In genomic region chr3:48656061-48656840, GRCh38 we compare ENCODE assay signal across 8 cellular contexts. TPM values are rescaled to one million over a fixed set of nuclear protein-coding genes. Genes with fewer than 3 reads are reported as not detected.
DNase-seq lines count a peak whose midpoint lies in the region; ATAC-seq and TF ChIP-seq lines count a peak whose summit lies in the region.

No MANE protein-coding gene starts in this region.

- no peaks in the 10 kb centered on the region for H3K9me3 ChIP-seq in esophagus (ENCODE audit: control insufficient read depth in 2 of 2, insufficient read depth in 1 of 2, low read depth in 1 of 2, low read length in 1 of 2)
- H3K9me3 ChIP-seq in muscle layer of duodenum (ENCODE audit: control insufficient read depth in 1 of 2, low read length in 2 of 2) = no peaks in the 10 kb centered on the region

- H2AFZ ChIP-seq in ACC112 (ENCODE audit: low read length, unreplicated experiment) = peak overlapping the region; percentile 48

- 0 out of 2 replicates have a peak, but pooled peaks have one; percentile 16 for TF ChIP-seq CTCF in LNCAP (IDR thresholded peaks at IDR 0.05)

- H3K27ac ChIP-seq in ACC112 (ENCODE audit: low read depth, low read length) (no peak overlapping the region), esophagus (ENCODE audit: low read depth in 2 of 2, low read length in 1 of 2) (peak overlapping the region; percentile 35 to 62), muscle layer of duodenum (ENCODE audit: low read length) (no peak overlapping the region)

- H3K4me1 ChIP-seq in ACC112 (ENCODE audit: control insufficient read depth, insufficient read depth, low read length, unreplicated experiment) = peaks cover 5% of the 10 kb centered on the region
- H3K4me1 ChIP-seq in esophagus (ENCODE audit: control insufficient read depth in 2 of 2, insufficient read depth in 2 of 2, low read length in 1 of 2) = peaks cover 6 to 14% of the 10 kb centered on the region in 2 donors
- H3K4me1 ChIP-seq in muscle layer of duodenum (ENCODE audit: control insufficient read depth in 1 of 2, insufficient read depth in 2 of 2, low read length in 2 of 2) = peaks cover 0 to 17% of the 10 kb centered on the region in 2 donors

- H3K79me2 ChIP-seq in ACC112 (ENCODE audit: control insufficient read depth, insufficient read depth, low read length, unreplicated experiment) = no peaks in the 10 kb centered on the region

- H3K4me3 ChIP-seq in ACC112 (ENCODE audit: low read depth, low read length) (peak overlapping the region; percentile 76), esophagus (ENCODE audit: low read depth in 1 of 2, low read length in 2 of 2) (peak overlapping the region; percentile 52 to 55), muscle layer of duodenum (ENCODE audit: low read depth in 1 of 2, low read length in 2 of 2) (peak overlapping the region; percentile 33 to 64)

- peaks cover 13% of the 10 kb centered on the region; the same call in 1 of the 2 replicates for H3K36me3 ChIP-seq in ACC112 (ENCODE audit: insufficient read depth, low read length)
- H3K36me3 ChIP-seq in esophagus (ENCODE audit: control insufficient read depth in 2 of 2, insufficient read depth in 2 of 2, low read length in 1 of 2) = no peaks in the 10 kb centered on the region
- no peaks in the 10 kb centered on the region for H3K36me3 ChIP-seq in muscle layer of duodenum (ENCODE audit: control insufficient read depth in 1 of 2, insufficient read depth in 2 of 2, low read length in 2 of 2)

- ATAC-seq in GM19452 (IDR thresholded peaks at IDR 0.05; ENCODE audit: unreplicated experiment) (peak; percentile 54), GM18520 (IDR thresholded peaks at IDR 0.05; ENCODE audit: unreplicated experiment) (no peak)

- 2 to 4% methylated on average over 61 to 94 of the region's 94 CpGs for WGBS in esophagus, 2 donors

- H3K27me3 ChIP-seq in ACC112 (ENCODE audit: insufficient read depth, low read length) (no peaks in the 10 kb centered on the region), esophagus (ENCODE audit: control insufficient read depth in 1 of 2, insufficient read depth in 2 of 2, low read length in 2 of 2) (no peaks in the 10 kb centered on the region), muscle layer of duodenum (ENCODE audit: low read depth, low read length) (peaks cover 6% of the 10 kb centered on the region)

- peak; percentile 86 for DNase-seq in activated CD8-positive, alpha-beta memory T cell treated with anti-CD3 and anti-CD28 coated beads, Interleukin-2, amount 50 U/mL, for 4 hours
- peak; percentile 80 to 86 for DNase-seq in stimulated activated CD8-positive, alpha-beta memory T cell treated with anti-CD3 and anti-CD28 coated beads, Interleukin-7, amount 100 ng/mL, for 4 hours (ENCODE audit: low read depth in 2 of 2)

RNA-seq across cellular contexts. Expression of gene CELSR3, which starts 6.4 kb away (rescaled TPM):
- under 1 TPM; 0.36 to 0.77 TPM for polyA plus RNA-seq in esophagus

RNA-seq across cellular contexts. Expression of gene SLC26A6, which starts 21.0 kb away (rescaled TPM):
- 10 to 100 TPM in 1 of 2 donors, 1 to 10 TPM in 1; 6.4 to 20.8 TPM for polyA plus RNA-seq in esophagus

RNA-seq across cellular contexts. Expression of gene NCKIPSD, which starts 29.5 kb away (rescaled TPM):
- 1 to 10 TPM; 7.6 to 8.2 TPM for polyA plus RNA-seq in esophagus

RNA-seq across cellular contexts. Expression of gene TMEM89, which starts 34.7 kb away (rescaled TPM):
- not detected for polyA plus RNA-seq in esophagus

RNA-seq across cellular contexts. Expression of gene UQCRC1, which starts 46.8 kb away (rescaled TPM):
- polyA plus RNA-seq in esophagus = 100 to 1,000 TPM; 192 to 264 TPM

Comparison
In these comparisons a context has a peak if more than half of its experiments do, and no peak if none do; other contexts are left out.
1. H3K27ac ChIP-seq: peak in esophagus (2 of 2); none in ACC112 (single experiment) and muscle layer of duodenum (single experiment).
2. Peak in every context shown above with its lines, with median percentiles within 50 percentile points of each other: H3K4me3 ChIP-seq.